ENCODE assay signal across 1 cellular context in genomic region chr3:5120446-5120845, GRCh38.
A peak's percentile ranks its signal among the peaks of the same experiment; 100 is the strongest.
TF ChIP-seq lines count a peak whose summit lies in the region.

No MANE protein-coding gene starts in this region.

TF ChIP-seq in K562, 482 proteins besides CTCF, POLR2A, EP300 and RAD21:
- TF ChIP-seq HMBOX1 (IDR thresholded peaks at IDR 0.05) (peak; percentile 54), TEAD2 (tag; IDR thresholded peaks at IDR 0.05) (no peak)
TF ChIP-seq in K562: peak in this region for 1.
